In genomic region chr19:29194658-29195057, GRCh38 we compare ENCODE assay signal across 2 cellular contexts.
TF ChIP-seq lines count a peak whose summit lies in the region.

No MANE protein-coding gene starts in this region.

TF ChIP-seq in HEK293, 187 proteins besides CTCF, POLR2A, EP300 and RAD21:
- TF ChIP-seq ZNF133 (tag by site-specific recombination; IDR thresholded peaks at IDR 0.05): peak; percentile 73
- TF ChIP-seq ZNF837 (tag by site-specific recombination; IDR thresholded peaks at IDR 0.05): no peak

TF ChIP-seq in H1, 55 proteins besides CTCF, POLR2A, EP300 and RAD21:
- TF ChIP-seq NRF1 (IDR thresholded peaks at IDR 0.05; ENCODE audit: low read depth, low read length): no peak
- TF ChIP-seq CHD2 (IDR thresholded peaks at IDR 0.05; ENCODE audit: low read length): no peak
- no peak for TF ChIP-seq SIX5 (IDR thresholded peaks at IDR 0.05; ENCODE audit: low read depth, low read length)
- no peak for TF ChIP-seq E2F6 (IDR thresholded peaks at IDR 0.05)
- no peak for TF ChIP-seq POU5F1 (IDR thresholded peaks at IDR 0.05; ENCODE audit: low read depth, low read length)
- no peak for TF ChIP-seq SP1 (IDR thresholded peaks at IDR 0.05; ENCODE audit: low read depth, low read length)
- TF ChIP-seq SP4 (IDR thresholded peaks at IDR 0.05; ENCODE audit: low read length): no peak
- no peak for TF ChIP-seq FOSL1 (IDR thresholded peaks at IDR 0.05; ENCODE audit: insufficient read depth, low read depth, low read length)
- TF ChIP-seq RXRA (IDR thresholded peaks at IDR 0.05; ENCODE audit: insufficient read depth, low read depth, low read length): no peak
- TF ChIP-seq ZNF274 (IDR thresholded peaks at IDR 0.05; ENCODE audit: borderline replicate concordance, extremely low read depth, low read length): no peak
- no peak for TF ChIP-seq CHD1 (IDR thresholded peaks at IDR 0.05; ENCODE audit: low read depth, low read length)
- TF ChIP-seq PHF8 (conservative IDR thresholded peaks at IDR 0.05; ENCODE audit: low read depth, low read length): no peak
- no peak for TF ChIP-seq RNF2 (IDR thresholded peaks at IDR 0.05; ENCODE audit: borderline replicate concordance, low read depth, low read length, missing control alignments, poor library complexity, severe bottlenecking)
- no peak for TF ChIP-seq ATF2 (IDR thresholded peaks at IDR 0.05; ENCODE audit: low read length)
- TF ChIP-seq SAP30 (IDR thresholded peaks at IDR 0.05; ENCODE audit: insufficient read depth, insufficient replicate concordance, low read length): no peak
